Comparison of ENCODE assay signal across 37 cellular contexts in genomic region chr17:13104576-13104975, GRCh38.
"Had no signal": no experiment of that assay in that cellular context is flagged by ENCODE, and none has a peak within 500 bp of the region (broad histone marks: within the 10 kb centered on the region; RNA-seq: fewer than 3 reads in every experiment).

No MANE protein-coding gene starts in this region.

- H3K4me3 ChIP-seq: adrenal gland, ascending aorta, body of pancreas, cardiac muscle cell had no signal

- H3K36me3 ChIP-seq: adrenal gland, ascending aorta, brain microvascular endothelial cell, cardiac muscle cell had no signal

- H3K4me1 ChIP-seq: adrenal gland, ascending aorta, body of pancreas had no signal

- H3K9me3 Mint-ChIP-seq: activated naive CD4-positive, alpha-beta T cell treated with anti-CD3 and anti-CD28 coated beads for 36 hours; activated T-helper 17 cell treated with anti-CD3 and anti-CD28 coated beads, Interleukin-2, amount 50 U/mL, for 72 hours; brain had no signal

- ATAC-seq: activated naive CD4-positive, alpha-beta T cell treated with anti-CD3 and anti-CD28 coated beads, Interleukin-2, amount 50 U/mL, for 72 hours; activated naive CD8-positive, alpha-beta T cell treated with anti-CD3 and anti-CD28 coated beads, Interleukin-2, amount 50 U/mL, for 24 hours; activated T-cell treated with anti-CD3 and anti-CD28 coated beads, Interleukin-2, amount 50 U/mL, for 4 hours; activated T-cell treated with anti-CD3 and anti-CD28 coated beads, Interleukin-2, amount 50 U/mL, for 72 hours; activated T-helper 17 cell treated with anti-CD3 and anti-CD28 coated beads, Interleukin-2, amount 50 U/mL, for 72 hours; body of pancreas had no signal

- H3K27ac ChIP-seq: adrenal gland, ascending aorta, body of pancreas, brain microvascular endothelial cell, cardiac muscle cell had no signal

- H3K36me3 Mint-ChIP-seq: activated naive CD4-positive, alpha-beta T cell treated with anti-CD3 and anti-CD28 coated beads, Interleukin-2, amount 10 ng/mL, durations not matched to agents 7 days and 5 days; activated naive CD4-positive, alpha-beta T cell treated with anti-CD3 and anti-CD28 coated beads, Interleukin-2, amount 50 U/mL, for 24 hours; activated naive CD4-positive, alpha-beta T cell treated with anti-CD3 and anti-CD28 coated beads, Interleukin-2, amount 50 U/mL, for 72 hours; activated naive CD8-positive, alpha-beta T cell; activated naive CD8-positive, alpha-beta T cell treated with anti-CD3 and anti-CD28 coated beads for 36 hours; activated naive CD8-positive, alpha-beta T cell treated with anti-CD3 and anti-CD28 coated beads, Interleukin-2, amount 10 ng/mL, durations not matched to agents 7 days and 5 days; brain had no signal

- H3K4me3 Mint-ChIP-seq: activated naive CD4-positive, alpha-beta T cell treated with anti-CD3 and anti-CD28 coated beads for 36 hours; activated naive CD4-positive, alpha-beta T cell treated with anti-CD3 and anti-CD28 coated beads, Interleukin-2, amount 10 ng/mL, durations not matched to agents 7 days and 5 days; activated naive CD4-positive, alpha-beta T cell treated with anti-CD3 and anti-CD28 coated beads, Interleukin-2, amount 50 U/mL, for 24 hours; activated naive CD8-positive, alpha-beta T cell; activated naive CD8-positive, alpha-beta T cell treated with anti-CD3 and anti-CD28 coated beads for 36 hours; activated naive CD8-positive, alpha-beta T cell treated with anti-CD3 and anti-CD28 coated beads, Interleukin-2, amount 10 ng/mL, durations not matched to agents 7 days and 5 days; activated naive CD8-positive, alpha-beta T cell treated with anti-CD3 and anti-CD28 coated beads, Interleukin-2, amount 50 U/mL, for 24 hours; activated T-cell treated with anti-CD3 and anti-CD28 coated beads, Interleukin-2, amount 50 U/mL, for 24 hours; activated T-cell treated with anti-CD3 and anti-CD28 coated beads, Interleukin-2, amount 50 U/mL, for 4 hours; activated T-cell treated with anti-CD3 and anti-CD28 coated beads, Interleukin-2, amount 50 U/mL, for 72 hours; activated T-helper 1 cell treated with anti-CD3 and anti-CD28 coated beads, Interleukin-12 subunit alpha, Interleukin-12 subunit beta, Interleukin-2, Interleukin-4 antibody, amounts not matched to agents 30 ng/mL and 10 ng/mL and 1 ng/mL, durations not matched to agents 14 hours and 24 hours and 36 hours; activated T-helper 17 cell treated with anti-CD3 and anti-CD28 coated beads, Interleukin-2, amount 50 U/mL, for 72 hours; brain; central memory CD8-positive, alpha-beta T cell had no signal

- H3K27me3 ChIP-seq: adrenal gland, ascending aorta, body of pancreas, brain microvascular endothelial cell, cardiac muscle cell had no signal

- H3K27me3 Mint-ChIP-seq: activated naive CD4-positive, alpha-beta T cell treated with anti-CD3 and anti-CD28 coated beads, Interleukin-2, amount 10 ng/mL, durations not matched to agents 7 days and 5 days; activated naive CD8-positive, alpha-beta T cell; activated naive CD8-positive, alpha-beta T cell treated with anti-CD3 and anti-CD28 coated beads, Interleukin-2, amount 10 ng/mL, durations not matched to agents 7 days and 5 days; activated T-cell treated with anti-CD3 and anti-CD28 coated beads, Interleukin-2, amount 50 U/mL, for 24 hours; central memory CD8-positive, alpha-beta T cell had no signal

- H3K9me3 ChIP-seq: adrenal gland, ascending aorta, body of pancreas had no signal

- DNase-seq: activated effector memory CD4-positive, alpha-beta T cell treated with anti-CD3 and anti-CD28 coated beads, Interleukin-2, amount 50 U/mL, for 16 hours; activated effector memory CD4-positive, alpha-beta T cell treated with Interleukin-2 at 50 U/mL for 16 hours; activated gamma-delta T cell; activated gamma-delta T cell treated with Interleukin-2 at 50 U/mL for 16 hours; activated naive CD4-positive, alpha-beta T cell; activated naive CD4-positive, alpha-beta T cell treated with anti-CD3 and anti-CD28 coated beads for 36 hours; activated naive CD4-positive, alpha-beta T cell treated with anti-CD3 and anti-CD28 coated beads, Interleukin-2, amount 10 ng/mL, durations not matched to agents 7 days and 5 days; activated naive CD4-positive, alpha-beta T cell treated with anti-CD3 and anti-CD28 coated beads, Interleukin-2, amount 50 U/mL, for 16 hours; activated naive CD4-positive, alpha-beta T cell treated with Interleukin-2 at 50 U/mL for 16 hours; activated naive CD8-positive, alpha-beta T cell treated with anti-CD3 and anti-CD28 coated beads for 36 hours; activated naive CD8-positive, alpha-beta T cell treated with anti-CD3 and anti-CD28 coated beads, Interleukin-2, amount 10 ng/mL, durations not matched to agents 7 days and 5 days; activated naive CD8-positive, alpha-beta T cell treated with anti-CD3 and anti-CD28 coated beads, Interleukin-2, amount 50 U/mL, for 24 hours; activated T-cell treated with anti-CD3 and anti-CD28 coated beads, Interleukin-2, amount 50 U/mL, for 1 hour; activated T-cell treated with anti-CD3 and anti-CD28 coated beads, Interleukin-2, amount 50 U/mL, for 24 hours; activated T-cell treated with anti-CD3 and anti-CD28 coated beads, Interleukin-2, amount 50 U/mL, for 4 hours; activated T-cell treated with anti-CD3 and anti-CD28 coated beads, Interleukin-2, amount 50 U/mL, for 48 hours; activated T-cell treated with anti-CD3 and anti-CD28 coated beads, Interleukin-2, amount 50 U/mL, for 72 hours; adrenal gland; amniotic stem cell; amygdala; anterior cingulate cortex; aorta; body of pancreas; brain microvascular endothelial cell; caudate nucleus; central memory CD4-positive, alpha-beta T cell; cerebellar nuclear complex had no signal

- H3K4me1 Mint-ChIP-seq: activated naive CD4-positive, alpha-beta T cell treated with anti-CD3 and anti-CD28 coated beads, Interleukin-2, amount 10 ng/mL, durations not matched to agents 7 days and 5 days; activated naive CD4-positive, alpha-beta T cell treated with anti-CD3 and anti-CD28 coated beads, Interleukin-2, amount 50 U/mL, for 24 hours; activated naive CD8-positive, alpha-beta T cell treated with anti-CD3 and anti-CD28 coated beads for 36 hours; activated naive CD8-positive, alpha-beta T cell treated with anti-CD3 and anti-CD28 coated beads, Interleukin-2, amount 10 ng/mL, durations not matched to agents 7 days and 5 days; activated naive CD8-positive, alpha-beta T cell treated with anti-CD3 and anti-CD28 coated beads, Interleukin-2, amount 50 U/mL, for 24 hours; activated T-helper 17 cell treated with anti-CD3 and anti-CD28 coated beads, Interleukin-2, amount 50 U/mL, for 72 hours; central memory CD8-positive, alpha-beta T cell had no signal

- H3K27ac Mint-ChIP-seq: activated naive CD4-positive, alpha-beta T cell treated with anti-CD3 and anti-CD28 coated beads for 36 hours; activated naive CD4-positive, alpha-beta T cell treated with anti-CD3 and anti-CD28 coated beads, Interleukin-2, amount 10 ng/mL, durations not matched to agents 7 days and 5 days; activated naive CD4-positive, alpha-beta T cell treated with anti-CD3 and anti-CD28 coated beads, Interleukin-2, amount 50 U/mL, for 24 hours; activated naive CD4-positive, alpha-beta T cell treated with anti-CD3 and anti-CD28 coated beads, Interleukin-2, amount 50 U/mL, for 72 hours; activated naive CD8-positive, alpha-beta T cell; activated naive CD8-positive, alpha-beta T cell treated with anti-CD3 and anti-CD28 coated beads for 36 hours; activated naive CD8-positive, alpha-beta T cell treated with anti-CD3 and anti-CD28 coated beads, Interleukin-2, amount 10 ng/mL, durations not matched to agents 7 days and 5 days; activated naive CD8-positive, alpha-beta T cell treated with anti-CD3 and anti-CD28 coated beads, Interleukin-2, amount 50 U/mL, for 24 hours; activated T-cell treated with anti-CD3 and anti-CD28 coated beads, Interleukin-2, amount 50 U/mL, for 24 hours; activated T-cell treated with anti-CD3 and anti-CD28 coated beads, Interleukin-2, amount 50 U/mL, for 72 hours; activated T-helper 1 cell treated with anti-CD3 and anti-CD28 coated beads, Interleukin-12 subunit alpha, Interleukin-12 subunit beta, Interleukin-2, Interleukin-4 antibody, amounts not matched to agents 30 ng/mL and 10 ng/mL and 1 ng/mL, durations not matched to agents 14 hours and 24 hours and 36 hours; activated T-helper 17 cell treated with anti-CD3 and anti-CD28 coated beads, Interleukin-2, amount 50 U/mL, for 72 hours; activated T-helper 2 cell treated with anti-CD3 and anti-CD28 coated beads, Interferon-gamma antibody, Interleukin-2, Interleukin-4, amounts not matched to agents 10 μg/mL and 5 μg/mL and 100 μg/mL, durations not matched to agents 14 hours and 24 hours and 36 hours had no signal
